9 cellular contexts compared by ENCODE assay signal in genomic region chr1:101438359-101438758, GRCh38.
DNase-seq lines count a peak whose midpoint lies in the region; ATAC-seq, FAIRE-seq and TF ChIP-seq lines count a peak whose summit lies in the region.
"Had no signal": no experiment of that assay in that cellular context is flagged by ENCODE, and none has a peak within 500 bp of the region (broad histone marks: within the 10 kb centered on the region; RNA-seq: fewer than 3 reads in every experiment).

No MANE protein-coding gene starts in this region.

- no peak for DNase-seq in GM12891 (ENCODE audit: insufficient read length, low spot score)
- DNase-seq in heart left ventricle, result no peak
- no peak for DNase-seq in effector CD8-positive, alpha-beta T cell (lab: John Stamatoyannopoulos, UW)
- DNase-seq in gastrocnemius medialis, result no peak
- DNase-seq in COLO668 (lab: John Stamatoyannopoulos, UW; ENCODE audit: unreplicated experiment), result no peak
- no peak for DNase-seq in stimulated activated naive CD4-positive, alpha-beta T cell (lab: John Stamatoyannopoulos, UW)

- peak; percentile 28; the same call in 1 of the 2 replicates for TF ChIP-seq CTCF in LNCAP (IDR thresholded peaks at IDR 0.05)
- TF ChIP-seq CTCF in heart left ventricle (IDR thresholded peaks at IDR 0.05), result peak in 5 of 12 donors; percentile 6 to 36 (median 22)
- TF ChIP-seq CTCF in gastrocnemius medialis (IDR thresholded peaks at IDR 0.05 in 4 of 5, conservative IDR thresholded peaks at IDR 0.05 in 1 of 5), result no peak

- peak; percentile 89 for FAIRE-seq in GM12891 (lab: Jason Lieb, UNC)
- FAIRE-seq: keratinocyte had no signal

- H3K9me3 ChIP-seq in heart left ventricle (no peaks in the 10 kb centered on the region), gastrocnemius medialis (no peaks in the 10 kb centered on the region)

- TF ChIP-seq POLR2A in GM12891 (IDR thresholded peaks at IDR 0.05; ENCODE audit: low read depth, low read length) (no peak), heart left ventricle (IDR thresholded peaks at IDR 0.05) (no peak), gastrocnemius medialis (IDR thresholded peaks at IDR 0.05) (no peak)

- in situ Hi-C loops in gastrocnemius medialis (cut with MboI; ENCODE audit: low sequenced_read_pairs in 4 of 4), result no loop called here

- ATAC-seq in GM21528 (IDR thresholded peaks at IDR 0.05; ENCODE audit: low FRiP score, unreplicated experiment) (peak; percentile 54), heart left ventricle (peak in 3 of 4 donors; percentile 34 to 54 (median 47)), gastrocnemius medialis (no peak)

- no peaks in the 10 kb centered on the region for H3K4me1 ChIP-seq in heart left ventricle
- no peaks in the 10 kb centered on the region for H3K4me1 ChIP-seq in gastrocnemius medialis

- intact Hi-C loops in heart left ventricle (cut with DNase I) (loop anchor here in 3 of 10 donors (5.0 kb wide), 1 partner anchor 131 kb away; no protein-coding TSS in a partner anchor), gastrocnemius medialis (cut with DNase I; ENCODE audit: low total_unique reads) (no loop called here)

- WGBS in heart left ventricle, 4 donors, result 27 to 33% (median 31%) methylated on average over 3 of the region's 3 CpGs

- no peaks in the 10 kb centered on the region for H3K36me3 ChIP-seq in heart left ventricle
- H3K36me3 ChIP-seq in gastrocnemius medialis, result no peaks in the 10 kb centered on the region

- H3K27ac ChIP-seq in heart left ventricle, result no peak overlapping the region
- H3K27ac ChIP-seq in gastrocnemius medialis, result no peak overlapping the region

- H3K4me3 ChIP-seq in heart left ventricle, result no peak overlapping the region
- no peak overlapping the region for H3K4me3 ChIP-seq in gastrocnemius medialis

- H3K27me3 ChIP-seq in heart left ventricle (peaks cover 0 to 10% (median 0%) of the 10 kb centered on the region in 9 donors), gastrocnemius medialis (peaks cover 0 to 2% (median 0%) of the 10 kb centered on the region in 3 donors)

TF ChIP-seq in GM12891, 5 proteins besides CTCF, POLR2A, EP300 and RAD21:
- no peak for TF ChIP-seq SPI1 (IDR thresholded peaks at IDR 0.05; ENCODE audit: low read depth, low read length)
- TF ChIP-seq POLR2AphosphoS5 (IDR thresholded peaks at IDR 0.05; ENCODE audit: low read depth, low read length), result no peak
- TF ChIP-seq POU2F2 (IDR thresholded peaks at IDR 0.05; ENCODE audit: low read depth, low read length), result no peak
- TF ChIP-seq TAF1 (IDR thresholded peaks at IDR 0.05; ENCODE audit: low read depth, low read length), result no peak
- TF ChIP-seq PAX5 (IDR thresholded peaks at IDR 0.05; ENCODE audit: insufficient read depth, low read length, severe bottlenecking), result no peak

Comparison
In these comparisons a context has a peak if more than half of its experiments do, and no peak if none do; other contexts are left out.
1. ATAC-seq: peak in GM21528 (single experiment) and heart left ventricle (3 of 4); none in gastrocnemius medialis (0 of 2).